1 cellular context compared by ENCODE assay signal in the genomic region with DNA sequence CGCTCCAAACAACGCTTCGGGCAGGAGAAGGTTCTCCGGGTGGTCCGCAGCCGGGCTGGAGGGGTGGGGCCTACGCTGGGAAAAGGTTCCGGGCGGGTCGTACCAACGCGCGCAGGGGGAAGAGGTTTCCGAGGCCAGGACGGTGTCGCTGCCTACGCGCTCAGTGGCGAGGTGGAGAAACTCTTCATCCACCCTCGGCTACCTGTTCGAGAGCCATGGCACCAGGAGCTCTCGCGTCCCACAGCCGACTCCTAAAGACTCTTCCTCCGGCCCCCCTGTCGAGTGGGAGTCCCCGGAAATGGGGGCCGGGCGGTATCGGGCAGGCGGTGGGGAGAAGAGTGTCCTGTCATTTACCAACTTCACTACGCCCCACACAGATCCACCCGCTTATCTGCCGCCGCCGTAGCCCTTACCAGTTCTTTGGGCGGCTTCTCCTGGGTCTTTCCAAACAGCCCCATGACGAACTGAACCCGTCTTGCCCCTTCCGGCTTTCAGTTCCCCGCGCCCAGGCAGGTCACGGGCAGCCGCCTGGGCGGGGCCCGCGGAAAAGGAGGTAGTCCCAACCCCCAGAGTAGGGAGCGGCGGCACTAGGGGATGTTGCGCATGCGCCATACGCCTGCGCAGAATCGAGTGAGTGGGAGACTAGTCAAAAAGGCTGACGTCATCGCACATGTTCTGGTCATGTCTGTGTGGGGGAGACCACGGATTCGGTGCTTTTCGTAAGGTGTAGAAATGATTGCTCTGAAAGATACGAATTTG.
TF ChIP-seq lines count a peak whose summit lies in the region.

A gene (minus strand): TSS at position 553 of the 759 bp plus-strand sequence. CDS start 95 bp downstream, at position 458.

TF ChIP-seq in HepG2, 621 proteins besides CTCF, POLR2A, EP300 and RAD21 (continued from another document and continues in another):
- TF ChIP-seq, protein P1, sequence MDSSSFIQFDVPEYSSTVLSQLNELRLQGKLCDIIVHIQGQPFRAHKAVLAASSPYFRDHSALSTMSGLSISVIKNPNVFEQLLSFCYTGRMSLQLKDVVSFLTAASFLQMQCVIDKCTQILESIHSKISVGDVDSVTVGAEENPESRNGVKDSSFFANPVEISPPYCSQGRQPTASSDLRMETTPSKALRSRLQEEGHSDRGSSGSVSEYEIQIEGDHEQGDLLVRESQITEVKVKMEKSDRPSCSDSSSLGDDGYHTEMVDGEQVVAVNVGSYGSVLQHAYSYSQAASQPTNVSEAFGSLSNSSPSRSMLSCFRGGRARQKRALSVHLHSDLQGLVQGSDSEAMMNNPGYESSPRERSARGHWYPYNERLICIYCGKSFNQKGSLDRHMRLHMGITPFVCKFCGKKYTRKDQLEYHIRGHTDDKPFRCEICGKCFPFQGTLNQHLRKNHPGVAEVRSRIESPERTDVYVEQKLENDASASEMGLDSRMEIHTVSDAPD (CRISPR knock-in tag; IDR thresholded peaks at IDR 0.05) = no peak
- peak; percentile 94 for TF ChIP-seq BHLHE40 (IDR thresholded peaks at IDR 0.05; ENCODE audit: low read length)
- TF ChIP-seq ZBTB3 (CRISPR knock-in tag; IDR thresholded peaks at IDR 0.05; ENCODE audit: borderline replicate concordance, low read depth) = no peak; the same call in 1 of the 2 replicates
- no peak for TF ChIP-seq MTA3 (CRISPR knock-in tag; IDR thresholded peaks at IDR 0.05)
- TF ChIP-seq ARID2 (CRISPR knock-in tag; IDR thresholded peaks at IDR 0.05; ENCODE audit: borderline replicate concordance) = no peak
- 0 out of 2 replicates have a peak, but pooled peaks have one; percentile 22 for TF ChIP-seq ZNF343 (CRISPR knock-in tag; IDR thresholded peaks at IDR 0.05)
- TF ChIP-seq ZNF619 (CRISPR knock-in tag; IDR thresholded peaks at IDR 0.05) = no peak
- TF ChIP-seq FOSL2 (CRISPR knock-in tag; IDR thresholded peaks at IDR 0.05) = peak; percentile 78
- TF ChIP-seq NFKBIZ (CRISPR knock-in tag; IDR thresholded peaks at IDR 0.05) = peak; percentile 18; the same call in 1 of the 2 replicates
- TF ChIP-seq FOXJ3 (CRISPR knock-in tag; IDR thresholded peaks at IDR 0.05; ENCODE audit: borderline replicate concordance) = 0 out of 2 replicates have a peak, but pooled peaks have one; percentile 44
- TF ChIP-seq, protein P2, sequence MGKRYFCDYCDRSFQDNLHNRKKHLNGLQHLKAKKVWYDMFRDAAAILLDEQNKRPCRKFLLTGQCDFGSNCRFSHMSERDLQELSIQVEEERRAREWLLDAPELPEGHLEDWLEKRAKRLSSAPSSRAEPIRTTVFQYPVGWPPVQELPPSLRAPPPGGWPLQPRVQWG (CRISPR knock-in tag; IDR thresholded peaks at IDR 0.05; ENCODE audit: borderline replicate concordance, low read depth) = no peak
- TF ChIP-seq ZNF441 (CRISPR knock-in tag; IDR thresholded peaks at IDR 0.05; ENCODE audit: borderline replicate concordance) = peak; percentile 92
- peak; percentile 92 for TF ChIP-seq ZMYM4 (CRISPR knock-in tag; IDR thresholded peaks at IDR 0.05)
- TF ChIP-seq, protein P3, sequence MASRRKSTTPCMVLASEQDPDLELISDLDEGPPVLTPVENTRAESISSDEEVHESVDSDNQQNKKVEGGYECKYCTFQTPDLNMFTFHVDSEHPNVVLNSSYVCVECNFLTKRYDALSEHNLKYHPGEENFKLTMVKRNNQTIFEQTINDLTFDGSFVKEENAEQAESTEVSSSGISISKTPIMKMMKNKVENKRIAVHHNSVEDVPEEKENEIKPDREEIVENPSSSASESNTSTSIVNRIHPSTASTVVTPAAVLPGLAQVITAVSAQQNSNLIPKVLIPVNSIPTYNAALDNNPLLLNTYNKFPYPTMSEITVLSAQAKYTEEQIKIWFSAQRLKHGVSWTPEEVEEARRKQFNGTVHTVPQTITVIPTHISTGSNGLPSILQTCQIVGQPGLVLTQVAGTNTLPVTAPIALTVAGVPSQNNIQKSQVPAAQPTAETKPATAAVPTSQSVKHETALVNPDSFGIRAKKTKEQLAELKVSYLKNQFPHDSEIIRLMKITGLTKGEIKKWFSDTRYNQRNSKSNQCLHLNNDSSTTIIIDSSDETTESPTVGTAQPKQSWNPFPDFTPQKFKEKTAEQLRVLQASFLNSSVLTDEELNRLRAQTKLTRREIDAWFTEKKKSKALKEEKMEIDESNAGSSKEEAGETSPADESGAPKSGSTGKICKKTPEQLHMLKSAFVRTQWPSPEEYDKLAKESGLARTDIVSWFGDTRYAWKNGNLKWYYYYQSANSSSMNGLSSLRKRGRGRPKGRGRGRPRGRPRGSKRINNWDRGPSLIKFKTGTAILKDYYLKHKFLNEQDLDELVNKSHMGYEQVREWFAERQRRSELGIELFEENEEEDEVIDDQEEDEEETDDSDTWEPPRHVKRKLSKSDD (CRISPR knock-in tag; IDR thresholded peaks at IDR 0.05; ENCODE audit: low read depth) = peak; percentile 64; the same call in 1 of the 2 replicates
- TF ChIP-seq, protein P4, sequence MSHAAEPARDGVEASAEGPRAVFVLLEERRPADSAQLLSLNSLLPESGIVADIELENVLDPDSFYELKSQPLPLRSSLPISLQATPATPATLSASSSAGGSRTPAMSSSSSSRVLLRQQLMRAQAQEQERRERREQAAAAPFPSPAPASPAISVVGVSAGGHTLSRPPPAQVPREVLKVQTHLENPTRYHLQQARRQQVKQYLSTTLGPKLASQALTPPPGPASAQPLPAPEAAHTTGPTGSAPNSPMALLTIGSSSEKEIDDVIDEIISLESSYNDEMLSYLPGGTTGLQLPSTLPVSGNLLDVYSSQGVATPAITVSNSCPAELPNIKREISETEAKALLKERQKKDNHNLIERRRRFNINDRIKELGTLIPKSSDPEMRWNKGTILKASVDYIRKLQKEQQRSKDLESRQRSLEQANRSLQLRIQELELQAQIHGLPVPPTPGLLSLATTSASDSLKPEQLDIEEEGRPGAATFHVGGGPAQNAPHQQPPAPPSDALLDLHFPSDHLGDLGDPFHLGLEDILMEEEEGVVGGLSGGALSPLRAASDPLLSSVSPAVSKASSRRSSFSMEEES (CRISPR knock-in tag; IDR thresholded peaks at IDR 0.05) = peak; percentile 83
- no peak for TF ChIP-seq MATR3 (CRISPR knock-in tag; IDR thresholded peaks at IDR 0.05)
- peak; percentile 38; the same call in 1 of the 2 replicates for TF ChIP-seq ZBTB21 (CRISPR knock-in tag; IDR thresholded peaks at IDR 0.05)
- TF ChIP-seq SMAD9 (CRISPR knock-in tag; IDR thresholded peaks at IDR 0.05) = no peak
- TF ChIP-seq ARNT (IDR thresholded peaks at IDR 0.05) = no peak
- peak; percentile 15; the same call in 1 of the 2 replicates for TF ChIP-seq FOXA3 (CRISPR knock-in tag; IDR thresholded peaks at IDR 0.05)
- peak; percentile 60; the same call in 1 of the 2 replicates for TF ChIP-seq ZNF354B (CRISPR knock-in tag; IDR thresholded peaks at IDR 0.05)
- peak; percentile 65 for TF ChIP-seq GABPA (IDR thresholded peaks at IDR 0.05; ENCODE audit: low read depth, low read length)
- TF ChIP-seq GABPA (CRISPR knock-in tag; IDR thresholded peaks at IDR 0.05; ENCODE audit: low read depth) = peak; percentile 91
- peak; percentile 89; the same call in 1 of the 2 replicates for TF ChIP-seq ZNF333 (CRISPR knock-in tag; IDR thresholded peaks at IDR 0.05; ENCODE audit: borderline replicate concordance)
- TF ChIP-seq ZNF282 (IDR thresholded peaks at IDR 0.05; ENCODE audit: partially characterized antibody) = no peak
- TF ChIP-seq, protein P5, sequence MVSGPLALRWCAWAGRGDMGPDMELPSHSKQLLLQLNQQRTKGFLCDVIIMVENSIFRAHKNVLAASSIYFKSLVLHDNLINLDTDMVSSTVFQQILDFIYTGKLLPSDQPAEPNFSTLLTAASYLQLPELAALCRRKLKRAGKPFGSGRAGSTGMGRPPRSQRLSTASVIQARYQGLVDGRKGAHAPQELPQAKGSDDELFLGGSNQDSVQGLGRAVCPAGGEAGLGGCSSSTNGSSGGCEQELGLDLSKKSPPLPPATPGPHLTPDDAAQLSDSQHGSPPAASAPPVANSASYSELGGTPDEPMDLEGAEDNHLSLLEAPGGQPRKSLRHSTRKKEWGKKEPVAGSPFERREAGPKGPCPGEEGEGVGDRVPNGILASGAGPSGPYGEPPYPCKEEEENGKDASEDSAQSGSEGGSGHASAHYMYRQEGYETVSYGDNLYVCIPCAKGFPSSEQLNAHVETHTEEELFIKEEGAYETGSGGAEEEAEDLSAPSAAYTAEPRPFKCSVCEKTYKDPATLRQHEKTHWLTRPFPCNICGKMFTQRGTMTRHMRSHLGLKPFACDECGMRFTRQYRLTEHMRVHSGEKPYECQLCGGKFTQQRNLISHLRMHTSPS (CRISPR knock-in tag; IDR thresholded peaks at IDR 0.05; ENCODE audit: low read depth) = no peak
- no peak for TF ChIP-seq RORA (CRISPR knock-in tag; IDR thresholded peaks at IDR 0.05)
- no peak for TF ChIP-seq PAF1 (CRISPR knock-in tag; IDR thresholded peaks at IDR 0.05)
- TF ChIP-seq JUND (CRISPR knock-in tag; IDR thresholded peaks at IDR 0.05) = peak; percentile 96
- TF ChIP-seq ZKSCAN1 (IDR thresholded peaks at IDR 0.05; ENCODE audit: low read length) = no peak
- peak; percentile 93 for TF ChIP-seq ELF4 (CRISPR knock-in tag; IDR thresholded peaks at IDR 0.05; ENCODE audit: borderline replicate concordance)
- TF ChIP-seq ATAD3A (CRISPR knock-in tag; IDR thresholded peaks at IDR 0.05) = no peak
- TF ChIP-seq KAT8 (CRISPR knock-in tag; IDR thresholded peaks at IDR 0.05) = peak; percentile 92
- TF ChIP-seq MAF1 (CRISPR knock-in tag; IDR thresholded peaks at IDR 0.05; ENCODE audit: borderline replicate concordance) = 0 out of 2 replicates have a peak, but pooled peaks have one; percentile 19
- TF ChIP-seq ZFP36L2 (CRISPR knock-in tag; IDR thresholded peaks at IDR 0.05) = peak; percentile 32; the same call in 1 of the 2 replicates
- TF ChIP-seq ZNF207 (IDR thresholded peaks at IDR 0.05; ENCODE audit: borderline replicate concordance) = no peak
- peak; percentile 48; the same call in 1 of the 2 replicates for TF ChIP-seq ZNF589 (CRISPR knock-in tag; conservative IDR thresholded peaks at IDR 0.05)
- TF ChIP-seq, protein P6, sequence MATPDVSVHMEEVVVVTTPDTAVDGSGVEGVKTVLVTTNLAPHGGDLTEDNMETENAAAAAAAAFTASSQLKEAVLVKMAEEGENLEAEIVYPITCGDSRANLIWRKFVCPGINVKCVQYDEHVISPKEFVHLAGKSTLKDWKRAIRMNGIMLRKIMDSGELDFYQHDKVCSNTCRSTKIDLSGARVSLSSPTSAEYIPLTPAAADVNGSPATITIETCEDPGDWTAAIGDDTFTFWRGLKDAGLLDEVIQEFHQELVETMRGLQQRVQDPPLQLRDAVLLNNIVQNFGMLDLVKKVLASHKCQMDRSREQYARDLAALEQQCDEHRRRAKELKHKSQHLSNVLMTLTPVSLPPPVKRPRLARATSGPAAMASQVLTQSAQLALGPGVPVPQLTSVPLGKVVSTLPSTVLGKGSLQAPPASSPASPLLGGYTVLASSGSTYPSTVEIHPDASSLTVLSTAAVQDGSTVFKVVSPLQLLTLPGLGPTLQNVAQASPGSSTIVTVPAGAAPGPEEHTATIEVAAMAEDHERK (CRISPR knock-in tag; IDR thresholded peaks at IDR 0.05; ENCODE audit: low read depth) = peak; percentile 62; the same call in 1 of the 2 replicates
- peak; percentile 52 for TF ChIP-seq ESRRA (CRISPR knock-in tag; IDR thresholded peaks at IDR 0.05; ENCODE audit: low read depth)
- TF ChIP-seq, protein P7, sequence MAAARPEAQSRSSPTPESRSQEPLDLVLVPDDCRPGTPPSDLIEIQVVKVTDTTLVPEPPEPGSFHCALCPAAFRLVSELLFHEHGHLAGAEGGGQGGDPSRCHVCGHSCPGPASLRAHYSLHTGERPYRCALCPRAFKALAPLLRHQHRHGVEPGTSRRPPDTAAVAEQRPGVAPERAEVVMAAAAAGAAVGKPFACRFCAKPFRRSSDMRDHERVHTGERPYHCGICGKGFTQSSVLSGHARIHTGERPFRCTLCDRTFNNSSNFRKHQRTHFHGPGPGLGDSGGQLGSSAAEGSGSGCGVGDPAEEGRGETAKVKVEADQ (CRISPR knock-in tag; IDR thresholded peaks at IDR 0.05; ENCODE audit: borderline replicate concordance) = peak; percentile 51
- no peak; the same call in 1 of the 2 replicates for TF ChIP-seq ZSCAN9 (CRISPR knock-in tag; IDR thresholded peaks at IDR 0.05; ENCODE audit: borderline replicate concordance)
- 0 out of 2 replicates have a peak, but pooled peaks have one; percentile 78 for TF ChIP-seq ZNF720 (CRISPR knock-in tag; IDR thresholded peaks at IDR 0.05)
- TF ChIP-seq KMT2B (CRISPR knock-in tag; IDR thresholded peaks at IDR 0.05) = peak; percentile 96
- no peak; the same call in 1 of the 2 replicates for TF ChIP-seq ZNF746 (CRISPR knock-in tag; IDR thresholded peaks at IDR 0.05)
- TF ChIP-seq ZNF614 (CRISPR knock-in tag; IDR thresholded peaks at IDR 0.05; ENCODE audit: borderline replicate concordance) = no peak; the same call in 1 of the 2 replicates
- no peak for TF ChIP-seq ZNF230 (CRISPR knock-in tag; IDR thresholded peaks at IDR 0.05)
- peak; percentile 79; the same call in 1 of the 2 replicates for TF ChIP-seq SIN3A (IDR thresholded peaks at IDR 0.05; ENCODE audit: borderline replicate concordance, low read depth, low read length)
- peak; percentile 89 for TF ChIP-seq ELF1 (CRISPR knock-in tag; IDR thresholded peaks at IDR 0.05)
- TF ChIP-seq ZNF607 (CRISPR knock-in tag; IDR thresholded peaks at IDR 0.05; ENCODE audit: borderline replicate concordance) = peak; percentile 96
- TF ChIP-seq, protein P8, sequence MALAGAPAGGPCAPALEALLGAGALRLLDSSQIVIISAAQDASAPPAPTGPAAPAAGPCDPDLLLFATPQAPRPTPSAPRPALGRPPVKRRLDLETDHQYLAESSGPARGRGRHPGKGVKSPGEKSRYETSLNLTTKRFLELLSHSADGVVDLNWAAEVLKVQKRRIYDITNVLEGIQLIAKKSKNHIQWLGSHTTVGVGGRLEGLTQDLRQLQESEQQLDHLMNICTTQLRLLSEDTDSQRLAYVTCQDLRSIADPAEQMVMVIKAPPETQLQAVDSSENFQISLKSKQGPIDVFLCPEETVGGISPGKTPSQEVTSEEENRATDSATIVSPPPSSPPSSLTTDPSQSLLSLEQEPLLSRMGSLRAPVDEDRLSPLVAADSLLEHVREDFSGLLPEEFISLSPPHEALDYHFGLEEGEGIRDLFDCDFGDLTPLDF (CRISPR knock-in tag; IDR thresholded peaks at IDR 0.05) = peak; percentile 55; the same call in 1 of the 2 replicates
- peak; percentile 74; the same call in 1 of the 2 replicates for TF ChIP-seq ZBTB42 (CRISPR knock-in tag; IDR thresholded peaks at IDR 0.05)
- TF ChIP-seq, protein P9, sequence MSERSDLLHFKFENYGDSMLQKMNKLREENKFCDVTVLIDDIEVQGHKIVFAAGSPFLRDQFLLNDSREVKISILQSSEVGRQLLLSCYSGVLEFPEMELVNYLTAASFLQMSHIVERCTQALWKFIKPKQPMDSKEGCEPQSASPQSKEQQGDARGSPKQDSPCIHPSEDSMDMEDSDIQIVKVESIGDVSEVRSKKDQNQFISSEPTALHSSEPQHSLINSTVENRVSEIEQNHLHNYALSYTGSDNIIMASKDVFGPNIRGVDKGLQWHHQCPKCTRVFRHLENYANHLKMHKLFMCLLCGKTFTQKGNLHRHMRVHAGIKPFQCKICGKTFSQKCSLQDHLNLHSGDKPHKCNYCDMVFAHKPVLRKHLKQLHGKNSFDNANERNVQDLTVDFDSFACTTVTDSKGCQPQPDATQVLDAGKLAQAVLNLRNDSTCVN (CRISPR knock-in tag; IDR thresholded peaks at IDR 0.05; ENCODE audit: borderline replicate concordance) = no peak; the same call in none of the 2 replicates
- TF ChIP-seq NR2F1 (CRISPR knock-in tag; IDR thresholded peaks at IDR 0.05) = 0 out of 4 replicates have a peak, but pooled peaks of 1 of the 2 experiments have one; percentile 49
- TF ChIP-seq ZNF709 (CRISPR knock-in tag; IDR thresholded peaks at IDR 0.05) = no peak; the same call in none of the 2 replicates
- TF ChIP-seq ZNF816 (CRISPR knock-in tag; IDR thresholded peaks at IDR 0.05; ENCODE audit: borderline replicate concordance) = peak; percentile 73; the same call in 1 of the 2 replicates
- peak; percentile 83; the same call in 1 of the 2 replicates for TF ChIP-seq ZNF317 (CRISPR knock-in tag; IDR thresholded peaks at IDR 0.05)
